ENCODE assay signal across 20 cellular contexts in genomic region chr5:1400936-1401335, GRCh38. TPM values are rescaled to one million over a fixed set of nuclear protein-coding genes. Genes with fewer than 3 reads are reported as not detected.
DNase-seq lines count a peak whose midpoint lies in the region; ATAC-seq and TF ChIP-seq lines count a peak whose summit lies in the region.
"Had no signal": no experiment of that assay in that cellular context is flagged by ENCODE, and none has a peak within 500 bp of the region (broad histone marks: within the 10 kb centered on the region; RNA-seq: fewer than 3 reads in every experiment).

No MANE protein-coding gene starts in this region.

- no peak overlapping the region for H3K27ac Mint-ChIP-seq in chondrocyte (ENCODE audit: unreplicated experiment)
- H3K27ac Mint-ChIP-seq in activated naive CD8-positive, alpha-beta T cell treated with anti-CD3 and anti-CD28 coated beads for 36 hours, result no peak overlapping the region
- H3K27ac Mint-ChIP-seq: CD4-positive, alpha-beta T cell; H9 had no signal

- intact Hi-C loops in Right ventricle myocardium inferior (cut with DNase I) (no loop called here), heart right ventricle (cut with DNase I) (no loop called here), lower lobe of right lung (cut with DNase I) (no loop called here)

- H3K4me3 Mint-ChIP-seq in chondrocyte (ENCODE audit: unreplicated experiment), result no peak overlapping the region
- H3K4me3 Mint-ChIP-seq in activated naive CD8-positive, alpha-beta T cell treated with anti-CD3 and anti-CD28 coated beads for 36 hours, result no peak overlapping the region
- H3K4me3 Mint-ChIP-seq: CD4-positive, alpha-beta T cell; H9 had no signal

- no peak overlapping the region for H3K27ac ChIP-seq in heart right ventricle
- H3K27ac ChIP-seq in BLaER1, result peak overlapping the region; percentile 69; the same call in 1 of the 2 replicates
- H3K27ac ChIP-seq in lower lobe of right lung, result no peak overlapping the region
- H3K27ac ChIP-seq: 22Rv1 had no signal

- H3K9ac ChIP-seq in BLaER1, result no peak overlapping the region

- no peak for ATAC-seq in Right ventricle myocardium inferior
- ATAC-seq in heart right ventricle, result no peak
- ATAC-seq in lower lobe of right lung, result no peak

- no peaks in the 10 kb centered on the region for H3K4me1 ChIP-seq in heart right ventricle
- peaks cover 33% of the 10 kb centered on the region for H3K4me1 ChIP-seq in BLaER1
- H3K4me1 ChIP-seq in lower lobe of right lung, result no peaks in the 10 kb centered on the region

- H3K27me3 Mint-ChIP-seq in chondrocyte (ENCODE audit: low read depth), result peaks cover 48% of the 10 kb centered on the region
- peaks cover 3% of the 10 kb centered on the region for H3K27me3 Mint-ChIP-seq in activated naive CD8-positive, alpha-beta T cell treated with anti-CD3 and anti-CD28 coated beads for 36 hours

- peaks cover 5% of the 10 kb centered on the region; the same call in 1 of the 2 replicates for H4K20me1 ChIP-seq in BLaER1

- no peak overlapping the region for H3K4me3 ChIP-seq in heart right ventricle
- no peak overlapping the region for H3K4me3 ChIP-seq in BLaER1
- no peak overlapping the region for H3K4me3 ChIP-seq in lower lobe of right lung

- TF ChIP-seq CTCF in heart right ventricle (IDR thresholded peaks at IDR 0.05), result no peak
- TF ChIP-seq CTCF in chondrocyte (IDR thresholded peaks at IDR 0.05), result no peak
- no peak for TF ChIP-seq CTCF in lower lobe of right lung (IDR thresholded peaks at IDR 0.05)

- DNase-seq in Right ventricle myocardium inferior (ENCODE audit: missing footprints) (peak; percentile 53), heart right ventricle (no peak), chondrocyte (ENCODE audit: low spot score) (peak; percentile 83), lower lobe of right lung (peak; percentile 25), COLO829 (ENCODE audit: low spot score) (no peak), NCI-H1105 (lab: John Stamatoyannopoulos, UW) (no peak)
- no peak for DNase-seq in activated naive CD8-positive, alpha-beta T cell treated with anti-CD3 and anti-CD28 coated beads for 36 hours
- DNase-seq: C1 segment of cervical spinal cord; CD4-positive, alpha-beta T cell; DMS153; DMS79; GDM1; GOT3; H9; IMR-90 had no signal

- no peaks in the 10 kb centered on the region for H3K36me3 ChIP-seq in heart right ventricle
- H3K36me3 ChIP-seq in BLaER1, result no peaks in the 10 kb centered on the region
- H3K36me3 ChIP-seq in lower lobe of right lung, result no peaks in the 10 kb centered on the region

- peak overlapping the region; percentile 89 for H3K4me2 ChIP-seq in BLaER1

- 81 to 82% methylated on average over 12 of the region's 12 CpGs for WGBS in heart right ventricle, 2 donors

- H3K4me1 Mint-ChIP-seq in chondrocyte (ENCODE audit: low read depth), result no peaks in the 10 kb centered on the region
- no peaks in the 10 kb centered on the region for H3K4me1 Mint-ChIP-seq in activated naive CD8-positive, alpha-beta T cell treated with anti-CD3 and anti-CD28 coated beads for 36 hours

- peaks cover 0 to 19% (median 0%) of the 10 kb centered on the region in 11 donors for H3K9me3 ChIP-seq in heart right ventricle
- H3K9me3 ChIP-seq in BLaER1, result no peaks in the 10 kb centered on the region
- H3K9me3 ChIP-seq in lower lobe of right lung, result no peaks in the 10 kb centered on the region

- H3K9me3 Mint-ChIP-seq in chondrocyte (ENCODE audit: low read depth), result peaks cover 14% of the 10 kb centered on the region
- H3K9me3 Mint-ChIP-seq in activated naive CD8-positive, alpha-beta T cell treated with anti-CD3 and anti-CD28 coated beads for 36 hours, result no peaks in the 10 kb centered on the region
- H3K9me3 Mint-ChIP-seq: CD4-positive, alpha-beta T cell; H9 had no signal

- H3K27me3 ChIP-seq in heart right ventricle, result peaks cover 0 to 42% (median 12%) of the 10 kb centered on the region in 7 donors
- H3K27me3 ChIP-seq in BLaER1, result 0 out of 2 replicates have a peak, but pooled peaks cover 6% of the 10 kb centered on the region
- peaks cover 5% of the 10 kb centered on the region for H3K27me3 ChIP-seq in lower lobe of right lung (ENCODE audit: low read depth)

- peaks cover 3% of the 10 kb centered on the region for H3K36me3 Mint-ChIP-seq in chondrocyte (ENCODE audit: low read depth)
- H3K36me3 Mint-ChIP-seq in activated naive CD8-positive, alpha-beta T cell treated with anti-CD3 and anti-CD28 coated beads for 36 hours, result no peaks in the 10 kb centered on the region

RNA-seq across cellular contexts. Expression of gene SLC6A3, which starts 44.3 kb away (rescaled TPM):
- total RNA-seq in Right ventricle myocardium inferior (not detected), heart right ventricle (under 1 TPM in 2 of 10 donors, not detected in 8; 0.18 to 0.19 TPM), chondrocyte (not detected in 3 replicates), lower lobe of right lung (0.12 TPM)
- polyA plus RNA-seq in heart right ventricle, result under 1 TPM in 1 of 2 donors, not detected in 1; 0.04 TPM
- not detected for total RNA-seq in activated naive CD8-positive, alpha-beta T cell treated with anti-CD3 and anti-CD28 coated beads for 36 hours
- total RNA-seq: A673, Daoy, IMR-90 had no signal
- polyA plus RNA-seq: AG04450, IMR-90 had no signal

RNA-seq across cellular contexts. Expression of gene CLPTM1L, which starts 56.0 kb away (rescaled TPM):
- total RNA-seq in Right ventricle myocardium inferior (33.3 TPM), heart right ventricle (10 to 100 TPM; 27.5 to 43.9 (median 32.5) TPM), chondrocyte (75.8 to 108 TPM (median 81.6 TPM) in 3 replicates), lower lobe of right lung (135 TPM)
- 10 to 100 TPM; 21.5 to 78.0 TPM for polyA plus RNA-seq in heart right ventricle
- total RNA-seq in activated naive CD8-positive, alpha-beta T cell treated with anti-CD3 and anti-CD28 coated beads for 36 hours, result 10 to 100 TPM; 90.0 to 91.6 TPM

Comparison
In these comparisons a context has a peak if more than half of its experiments do, and no peak if none do; other contexts are left out.
1. DNase-seq: peak in Right ventricle myocardium inferior (single experiment), chondrocyte (single experiment) and lower lobe of right lung (single experiment); none in heart right ventricle (0 of 2), activated naive CD8-positive, alpha-beta T cell treated with anti-CD3 and anti-CD28 coated beads for 36 hours (single experiment), COLO829 (single experiment) and NCI-H1105 (single experiment).